In the genomic region with DNA sequence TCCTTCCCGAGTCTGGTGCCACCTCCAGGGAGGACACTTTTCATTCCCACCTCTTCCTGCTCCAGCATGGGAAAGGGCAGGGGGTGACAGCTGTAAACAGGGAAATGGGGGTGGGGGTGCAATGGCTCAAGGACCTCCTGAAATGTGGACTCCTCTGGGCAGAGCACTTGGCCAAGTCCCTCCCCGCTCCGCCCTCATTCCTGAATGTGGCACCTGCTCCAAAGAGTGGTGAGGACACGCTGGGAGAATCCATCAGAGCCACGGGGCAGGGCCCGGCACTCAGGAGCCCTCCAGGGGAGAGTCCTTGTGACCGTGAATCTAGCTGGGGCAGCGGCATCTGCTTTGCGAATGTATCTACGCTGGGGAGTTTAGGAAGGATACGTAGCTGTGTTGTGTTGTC, we compare ENCODE assay signal across 1 cellular context.
TF ChIP-seq lines count a peak whose summit lies in the region.

No MANE protein-coding gene starts in this region.

TF ChIP-seq in IMR-90, 13 proteins besides CTCF, POLR2A, EP300 and RAD21 (continued from another document):
- TF ChIP-seq, protein P1, sequence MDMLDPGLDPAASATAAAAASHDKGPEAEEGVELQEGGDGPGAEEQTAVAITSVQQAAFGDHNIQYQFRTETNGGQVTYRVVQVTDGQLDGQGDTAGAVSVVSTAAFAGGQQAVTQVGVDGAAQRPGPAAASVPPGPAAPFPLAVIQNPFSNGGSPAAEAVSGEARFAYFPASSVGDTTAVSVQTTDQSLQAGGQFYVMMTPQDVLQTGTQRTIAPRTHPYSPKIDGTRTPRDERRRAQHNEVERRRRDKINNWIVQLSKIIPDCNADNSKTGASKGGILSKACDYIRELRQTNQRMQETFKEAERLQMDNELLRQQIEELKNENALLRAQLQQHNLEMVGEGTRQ (IDR thresholded peaks at IDR 0.05; ENCODE audit: low read depth, low read length) = no peak
- no peak for TF ChIP-seq FOS (IDR thresholded peaks at IDR 0.05; ENCODE audit: low read depth, low read length)
- no peak for TF ChIP-seq CHD1 (IDR thresholded peaks at IDR 0.05; ENCODE audit: low read depth, low read length)
- TF ChIP-seq MAFK (IDR thresholded peaks at IDR 0.05; ENCODE audit: low read depth, low read length) = no peak
- TF ChIP-seq CEBPB (IDR thresholded peaks at IDR 0.05; ENCODE audit: low read depth, low read length) = no peak
- TF ChIP-seq RFX5 (IDR thresholded peaks at IDR 0.05; ENCODE audit: low read depth, low read length) = no peak
- no peak for TF ChIP-seq MXI1 (IDR thresholded peaks at IDR 0.05; ENCODE audit: borderline replicate concordance, low read depth, low read length)
- no peak for TF ChIP-seq SMC3 (IDR thresholded peaks at IDR 0.05; ENCODE audit: low read depth, low read length)
- no peak for TF ChIP-seq BHLHE40 (IDR thresholded peaks at IDR 0.05; ENCODE audit: low read depth, low read length)
- no peak for TF ChIP-seq NFE2L2 (IDR thresholded peaks at IDR 0.05; ENCODE audit: low read depth, low read length)
